21 cellular contexts compared by ENCODE assay signal in genomic region chr17:43982171-43982570, GRCh38. TPM values are rescaled to one million over a fixed set of nuclear protein-coding genes. Genes with fewer than 3 reads are reported as not detected.
"Had no signal": no experiment of that assay in that cellular context is flagged by ENCODE, and none has a peak within 500 bp of the region (broad histone marks: within the 10 kb centered on the region; RNA-seq: fewer than 3 reads in every experiment).

No MANE protein-coding gene starts in this region.

- H3K27ac ChIP-seq: epithelial cell of prostate, heart left ventricle, pancreas, sigmoid colon had no signal

- H3K4me3 Mint-ChIP-seq: activated naive CD8-positive, alpha-beta T cell treated with anti-CD3 and anti-CD28 coated beads for 36 hours; activated T-cell treated with anti-CD3 and anti-CD28 coated beads, Interleukin-2, amount 50 U/mL, for 24 hours; stimulated activated memory B cell treated with anti-CD40 and anti-IgM and Interleukin-4, amounts not matched to agents 10 μg/mL and 1 μg/mL and 100 μg/mL, for 72 hours had no signal

- DNase-seq: activated naive CD4-positive, alpha-beta T cell treated with Interleukin-2 at 50 U/mL for 16 hours; activated naive CD8-positive, alpha-beta T cell treated with anti-CD3 and anti-CD28 coated beads for 36 hours; activated T-cell treated with anti-CD3 and anti-CD28 coated beads, Interleukin-2, amount 50 U/mL, for 24 hours; cerebellar nuclear complex; cortex of kidney; endodermal cell; heart left ventricle; naive thymus-derived CD4-positive, alpha-beta T cell; pancreas; sigmoid colon; stimulated activated CD4-positive, alpha-beta T cell treated with anti-CD3 and anti-CD28 coated beads, Interleukin-15, amount 100 ng/mL, for 24 hours; T-cell had no signal

- H3K4me1 Mint-ChIP-seq: activated naive CD8-positive, alpha-beta T cell treated with anti-CD3 and anti-CD28 coated beads for 36 hours; endodermal cell; stimulated activated memory B cell treated with anti-CD40 and anti-IgM and Interleukin-4, amounts not matched to agents 10 μg/mL and 1 μg/mL and 100 μg/mL, for 72 hours had no signal

- ATAC-seq: heart left ventricle; left lobe of liver; naive thymus-derived CD4-positive, alpha-beta T cell; pancreas; stimulated activated memory B cell treated with anti-CD40 and anti-IgM and Interleukin-4, amounts not matched to agents 10 μg/mL and 1 μg/mL and 100 μg/mL, for 72 hours; T-cell; WTC11 had no signal

- H3K27ac Mint-ChIP-seq: activated naive CD8-positive, alpha-beta T cell treated with anti-CD3 and anti-CD28 coated beads for 36 hours; activated T-cell treated with anti-CD3 and anti-CD28 coated beads, Interleukin-2, amount 50 U/mL, for 24 hours; endodermal cell; stimulated activated memory B cell treated with anti-CD40 and anti-IgM and Interleukin-4, amounts not matched to agents 10 μg/mL and 1 μg/mL and 100 μg/mL, for 72 hours; WTC11 had no signal

- H3K4me3 ChIP-seq: heart left ventricle, lung, pancreas, sigmoid colon, smooth muscle cell had no signal

- H3K36me3 Mint-ChIP-seq: activated naive CD8-positive, alpha-beta T cell treated with anti-CD3 and anti-CD28 coated beads for 36 hours; naive thymus-derived CD4-positive, alpha-beta T cell; stimulated activated memory B cell treated with anti-CD40 and anti-IgM and Interleukin-4, amounts not matched to agents 10 μg/mL and 1 μg/mL and 100 μg/mL, for 72 hours; T-cell; WTC11 had no signal

- H3K9me3 Mint-ChIP-seq: activated naive CD8-positive, alpha-beta T cell treated with anti-CD3 and anti-CD28 coated beads for 36 hours; activated T-cell treated with anti-CD3 and anti-CD28 coated beads, Interleukin-2, amount 50 U/mL, for 24 hours; endodermal cell; naive thymus-derived CD4-positive, alpha-beta T cell; stimulated activated memory B cell treated with anti-CD40 and anti-IgM and Interleukin-4, amounts not matched to agents 10 μg/mL and 1 μg/mL and 100 μg/mL, for 72 hours; T-cell; WTC11 had no signal

- H3K36me3 ChIP-seq: heart left ventricle, pancreas, sigmoid colon had no signal

- H3K9me3 ChIP-seq: heart left ventricle, pancreas, sigmoid colon had no signal

RNA-seq across cellular contexts. Expression of gene PYY, which starts 28.4 kb away (rescaled TPM):
- total RNA-seq: activated naive CD8-positive, alpha-beta T cell treated with anti-CD3 and anti-CD28 coated beads for 36 hours; fibroblast of villous mesenchyme; heart left ventricle; left lobe of liver; naive thymus-derived CD4-positive, alpha-beta T cell; smooth muscle cell; T-cell; temporal lobe; ureter had no signal

RNA-seq across cellular contexts. Expression of gene PPY, which starts 39.9 kb away (rescaled TPM):
- total RNA-seq: activated naive CD8-positive, alpha-beta T cell treated with anti-CD3 and anti-CD28 coated beads for 36 hours; endodermal cell; fibroblast of villous mesenchyme; heart left ventricle; left lobe of liver; lung; naive thymus-derived CD4-positive, alpha-beta T cell; sigmoid colon; smooth muscle cell; T-cell; temporal lobe; ureter; WTC11 had no signal
